9 cellular contexts compared by ENCODE assay signal in genomic region chr2:100902833-100903405, GRCh38.
DNase-seq lines count a peak whose midpoint lies in the region; ATAC-seq and TF ChIP-seq lines count a peak whose summit lies in the region.
"Had no signal": no experiment of that assay in that cellular context is flagged by ENCODE, and none has a peak within 500 bp of the region (broad histone marks: within the 10 kb centered on the region; RNA-seq: fewer than 3 reads in every experiment).

No MANE protein-coding gene starts in this region.

- TF ChIP-seq CTCF in NB4 (IDR thresholded peaks at IDR 0.05; ENCODE audit: low read depth, low read length) = no peak
- TF ChIP-seq CTCF in mucosa of descending colon (IDR thresholded peaks at IDR 0.05) = no peak

- H3K4me1 ChIP-seq in mucosa of descending colon (ENCODE audit: low read depth) = peaks cover 3% of the 10 kb centered on the region

- peak; percentile 6 for DNase-seq in COLO668 (lab: John Stamatoyannopoulos, UW; ENCODE audit: unreplicated experiment)
- DNase-seq in NB4 (ENCODE audit: low read depth) = peak; percentile 22
- peak; percentile 95 for DNase-seq in dedifferentiated amniotic fluid mesenchymal stem cell (ENCODE audit: extremely low spot score)
- no peak for DNase-seq in mucosa of descending colon
- no peak for DNase-seq in erythroblast (lab: John Stamatoyannopoulos, UW)
- DNase-seq in activated T-cell treated with anti-CD3 and anti-CD28 coated beads, Interleukin-2, amount 50 U/mL, for 1 hour = no peak
- DNase-seq: cortex of kidney had no signal

- H3K4me3 ChIP-seq in NB4 (ENCODE audit: low read depth, low read length) (no peak overlapping the region), mucosa of descending colon (no peak overlapping the region)

- intact Hi-C loops in mucosa of descending colon (cut with DNase I, micrococcal nuclease) = no loop called here

- H3K9me3 ChIP-seq in mucosa of descending colon = no peaks in the 10 kb centered on the region

- TF ChIP-seq POLR2A in NB4 (IDR thresholded peaks at IDR 0.05; ENCODE audit: extremely low read depth, insufficient read length) (no peak), erythroblast (IDR thresholded peaks at IDR 0.05; ENCODE audit: low read length) (no peak)

- ATAC-seq in mucosa of descending colon (peak; percentile 41), HG03460 (IDR thresholded peaks at IDR 0.05; ENCODE audit: unreplicated experiment) (no peak), GM21526 (IDR thresholded peaks at IDR 0.05; ENCODE audit: low FRiP score, unreplicated experiment) (no peak)

- H3K36me3 ChIP-seq in mucosa of descending colon (ENCODE audit: low read depth) = no peaks in the 10 kb centered on the region

Comparison
In these comparisons a context has a peak if more than half of its experiments do, and no peak if none do; other contexts are left out.
1. DNase-seq: peak in COLO668 (single experiment), NB4 (single experiment) and dedifferentiated amniotic fluid mesenchymal stem cell (single experiment); none in mucosa of descending colon (0 of 3), erythroblast (0 of 2) and activated T-cell treated with anti-CD3 and anti-CD28 coated beads, Interleukin-2, amount 50 U/mL, for 1 hour (single experiment).